In the genomic region with DNA sequence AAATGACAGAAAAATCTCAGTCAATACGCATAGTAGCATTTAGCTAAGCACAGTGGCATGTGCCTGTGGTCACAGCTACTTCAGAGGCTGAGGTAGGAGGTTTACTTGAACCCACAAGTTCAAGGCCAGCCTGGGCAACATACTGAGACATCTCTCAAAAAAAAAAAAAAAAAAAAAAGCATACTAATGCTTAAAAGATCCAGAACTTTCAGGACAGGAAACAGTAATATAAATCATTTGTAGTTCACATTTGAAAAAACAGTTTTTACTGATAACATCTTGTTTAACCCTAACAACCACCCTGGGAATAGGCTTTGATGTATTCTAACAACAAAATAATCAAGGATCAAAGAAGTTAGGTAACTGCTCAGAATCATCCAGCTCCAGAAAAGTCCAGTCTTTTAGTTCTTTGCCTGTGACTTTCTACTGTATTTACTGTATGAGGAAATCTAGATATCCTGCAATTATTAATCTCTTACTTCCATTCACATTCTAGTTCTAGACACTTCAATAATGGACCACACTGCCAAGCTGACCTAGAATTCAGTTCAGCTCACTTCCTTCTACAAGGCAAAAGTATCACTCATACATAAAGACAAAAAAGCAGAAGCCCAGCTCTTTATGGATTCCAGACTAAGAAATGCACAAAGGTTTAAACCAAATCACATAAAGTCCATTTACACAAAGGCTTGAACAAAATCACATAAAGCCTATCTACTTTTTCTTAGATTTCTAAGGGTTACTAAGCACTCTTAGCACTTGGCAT, we compare ENCODE assay signal across 1 cellular context.
TF ChIP-seq lines count a peak whose summit lies in the region.

No MANE protein-coding gene starts in this region.

TF ChIP-seq in HepG2, 621 proteins besides CTCF, POLR2A, EP300 and RAD21 (continued from another document):
- no peak for TF ChIP-seq NR2F6 (IDR thresholded peaks at IDR 0.05)
- TF ChIP-seq NR2F6 (CRISPR knock-in tag; IDR thresholded peaks at IDR 0.05) = 0 out of 2 replicates have a peak, but pooled peaks have one; percentile 13
- TF ChIP-seq ZFAT (CRISPR knock-in tag; conservative IDR thresholded peaks at IDR 0.05) = no peak
- TF ChIP-seq NCOR1 (IDR thresholded peaks at IDR 0.05; ENCODE audit: borderline replicate concordance, low read length) = peak; percentile 65; the same call in 1 of the 2 replicates
- peak; percentile 20; the same call in 1 of the 2 replicates for TF ChIP-seq GATA4 (IDR thresholded peaks at IDR 0.05; ENCODE audit: borderline replicate concordance, low read depth)
- TF ChIP-seq AGO2 (optimal IDR thresholded peaks at IDR 0.05; ENCODE audit: low read depth, low read length) = no peak
- peak; percentile 33 for TF ChIP-seq RBM22 (optimal IDR thresholded peaks at IDR 0.05; ENCODE audit: low read length)
- no peak for TF ChIP-seq SOX13 (IDR thresholded peaks at IDR 0.05)
- TF ChIP-seq SOX13 (CRISPR knock-in tag; conservative IDR thresholded peaks at IDR 0.05 in 1 of 2, IDR thresholded peaks at IDR 0.05 in 1 of 2) = peak in 1 of 2 experiments; percentile 25; a peak in 1 of 4 replicates
- TF ChIP-seq ZGPAT (CRISPR knock-in tag; IDR thresholded peaks at IDR 0.05) = peak; percentile 28; the same call in 1 of the 2 replicates
- 0 out of 2 replicates have a peak, but pooled peaks have one; percentile 23 for TF ChIP-seq TCF7L2 (IDR thresholded peaks at IDR 0.05; ENCODE audit: low read depth, low read length)
- TF ChIP-seq POGK (CRISPR knock-in tag; conservative IDR thresholded peaks at IDR 0.05) = no peak
- TF ChIP-seq CREB1 (IDR thresholded peaks at IDR 0.05) = no peak
- 0 out of 2 replicates have a peak, but pooled peaks have one; percentile 29 for TF ChIP-seq CREB1 (CRISPR knock-in tag; IDR thresholded peaks at IDR 0.05)
- TF ChIP-seq FOSL2 (CRISPR knock-in tag; IDR thresholded peaks at IDR 0.05) = 0 out of 2 replicates have a peak, but pooled peaks have one; percentile 27
- peak; percentile 51 for TF ChIP-seq BHLHE40 (IDR thresholded peaks at IDR 0.05; ENCODE audit: low read length)
- peak; percentile 65; the same call in 1 of the 2 replicates for TF ChIP-seq ZNF362 (CRISPR knock-in tag; IDR thresholded peaks at IDR 0.05; ENCODE audit: borderline replicate concordance)
- TF ChIP-seq TCF7 (IDR thresholded peaks at IDR 0.05; ENCODE audit: low read depth) = peak; percentile 66
- TF ChIP-seq BORCS8-MEF2B (CRISPR knock-in tag; IDR thresholded peaks at IDR 0.05) = no peak
- peak; percentile 56; the same call in 1 of the 2 replicates for TF ChIP-seq ZNF652 (CRISPR knock-in tag; IDR thresholded peaks at IDR 0.05; ENCODE audit: borderline replicate concordance, low read depth)
- peak; percentile 22; the same call in 1 of the 2 replicates for TF ChIP-seq FOXJ3 (CRISPR knock-in tag; IDR thresholded peaks at IDR 0.05; ENCODE audit: borderline replicate concordance)
